ENCODE assay signal across 9 cellular contexts in genomic region chr12:19894803-19895202, GRCh38.
DNase-seq lines count a peak whose midpoint lies in the region; ATAC-seq, FAIRE-seq and TF ChIP-seq lines count a peak whose summit lies in the region.
"Had no signal": no experiment of that assay in that cellular context is flagged by ENCODE, and none has a peak within 500 bp of the region (broad histone marks: within the 10 kb centered on the region; RNA-seq: fewer than 3 reads in every experiment).

No MANE protein-coding gene starts in this region.

- H3K4me3 ChIP-seq in small intestine (ENCODE audit: low read depth in 1 of 2, low read length in 2 of 2) (no peak overlapping the region), hepatocyte (no peak overlapping the region)

- H3K9me2 ChIP-seq in hepatocyte (replicated peaks; ENCODE audit: insufficient read depth): no peaks in the 10 kb centered on the region

- H3K36me3 ChIP-seq in small intestine (ENCODE audit: control insufficient read depth in 2 of 2, insufficient read depth in 2 of 2, low read length in 2 of 2) (no peaks in the 10 kb centered on the region), hepatocyte (replicated peaks; ENCODE audit: insufficient read depth, low read depth) (no peaks in the 10 kb centered on the region)

- H4K20me1 ChIP-seq in hepatocyte (ENCODE audit: insufficient read depth, poor library complexity, severe bottlenecking): no peaks in the 10 kb centered on the region

- TF ChIP-seq CTCF in hepatocyte (IDR thresholded peaks at IDR 0.05; ENCODE audit: poor library complexity): no peak

- H3K27me3 ChIP-seq in small intestine (ENCODE audit: control insufficient read depth in 2 of 2, insufficient read depth in 2 of 2, low read length in 2 of 2): no peaks in the 10 kb centered on the region
- H3K27me3 ChIP-seq in hepatocyte: no peaks in the 10 kb centered on the region

- no peak overlapping the region for H3K27ac ChIP-seq in small intestine (ENCODE audit: low read depth in 1 of 2, low read length in 1 of 2)
- H3K27ac ChIP-seq in hepatocyte: no peak overlapping the region

- H2AFZ ChIP-seq in hepatocyte: no peak overlapping the region

- WGBS in small intestine, 3 donors: 60 to 80% (median 66%) methylated on average over 5 of the region's 5 CpGs
- WGBS in hepatocyte (ENCODE audit: low lambda C conversion rate, missing lambda C conversion rate): 76% methylated on average over 5 of the region's 5 CpGs

- FAIRE-seq in small intestine (lab: Jason Lieb, UNC) (no peak), GM19239 (lab: Jason Lieb, UNC) (no peak)

- no peaks in the 10 kb centered on the region for H3K79me2 ChIP-seq in hepatocyte

- H3K9me3 ChIP-seq in small intestine (ENCODE audit: control insufficient read depth, low read depth) (no peaks in the 10 kb centered on the region), hepatocyte (ENCODE audit: low read depth) (no peaks in the 10 kb centered on the region)

- H3K4me1 ChIP-seq in small intestine (ENCODE audit: control insufficient read depth in 2 of 2, insufficient read depth in 1 of 2, low read depth in 1 of 2, low read length in 1 of 2) (no peaks in the 10 kb centered on the region), hepatocyte (ENCODE audit: insufficient read depth) (no peaks in the 10 kb centered on the region)

- DNase-seq in dermis blood vessel endothelial cell (peak; percentile 44), SKM-1 (lab: John Stamatoyannopoulos, UW; ENCODE audit: unreplicated experiment) (no peak), small intestine (no peak), GM19239 (ENCODE audit: insufficient read length, low spot score) (no peak), hepatocyte (ENCODE audit: low spot score) (no peak)
- DNase-seq: NCI-H226 had no signal

- ATAC-seq in GM18511 (IDR thresholded peaks at IDR 0.05; ENCODE audit: unreplicated experiment): peak; percentile 72
- peak; percentile 82 for ATAC-seq in GM21390 (IDR thresholded peaks at IDR 0.05; ENCODE audit: unreplicated experiment)
- ATAC-seq in HG03469 (IDR thresholded peaks at IDR 0.05; ENCODE audit: unreplicated experiment): peak; percentile 60

- H3K4me2 ChIP-seq in hepatocyte: no peak overlapping the region
